In the genomic region with DNA sequence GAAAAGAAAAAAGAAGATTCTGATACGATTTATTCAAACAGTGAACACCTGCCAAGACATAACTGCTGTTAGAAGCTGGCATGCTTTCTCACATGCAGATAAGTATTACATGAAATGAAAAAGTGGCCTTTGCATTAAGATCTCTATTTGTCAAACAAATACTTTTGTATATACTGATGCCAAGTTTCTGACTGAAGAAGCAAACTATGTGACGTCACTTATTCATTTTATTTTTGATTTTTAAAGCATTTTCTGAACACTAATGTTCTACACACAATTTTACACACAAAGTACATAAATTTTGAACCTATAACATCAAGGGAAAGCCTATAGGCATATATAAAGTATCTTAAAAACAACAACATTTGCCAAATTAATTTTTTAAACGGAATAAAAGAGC, we compare ENCODE assay signal across 8 cellular contexts.
"Had no signal": no experiment of that assay in that cellular context is flagged by ENCODE, and none has a peak within 500 bp of the region (broad histone marks: within the 10 kb centered on the region; RNA-seq: fewer than 3 reads in every experiment).

No MANE protein-coding gene starts in this region.

- DNase-seq: GDM1, GF-D8 had no signal

- FAIRE-seq: G401.6, GM12878, GM12891, GM12892, GM18507, GM19239 had no signal

- H3K4me3 ChIP-seq: GM12878 had no signal

- ATAC-seq: GM12878 had no signal
